In the genomic region with DNA sequence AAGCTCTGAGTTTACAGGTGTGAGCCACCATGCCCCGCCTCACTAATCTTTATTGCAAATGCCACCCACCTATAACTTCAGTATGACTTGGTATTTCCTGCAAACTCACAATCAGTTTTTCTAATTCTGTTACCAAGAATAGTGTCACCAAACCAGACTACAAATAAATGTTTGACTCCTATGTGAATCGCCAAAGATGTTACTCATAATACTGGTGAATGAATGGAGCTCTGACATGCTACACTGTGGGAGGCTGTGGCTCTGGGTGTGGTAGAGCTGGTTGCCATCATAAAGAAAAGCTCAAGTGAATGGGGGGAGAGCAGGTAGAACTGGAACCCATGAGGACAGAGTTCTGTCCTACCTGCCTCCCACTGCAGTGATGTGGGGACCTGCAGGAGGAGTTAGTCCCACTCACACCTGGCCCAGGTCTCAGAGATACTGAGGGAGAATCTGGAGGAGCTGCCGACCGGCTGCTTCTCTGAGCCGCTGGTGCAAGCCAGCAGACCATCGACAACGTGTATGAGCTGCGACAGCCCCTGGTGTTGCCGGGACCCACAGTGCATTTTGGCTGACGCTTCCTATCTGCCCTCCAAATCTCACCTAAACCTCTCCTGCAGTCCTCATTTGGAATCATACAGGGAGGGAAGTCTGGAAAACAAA, we compare ENCODE assay signal across 19 cellular contexts.
DNase-seq lines count a peak whose midpoint lies in the region; ATAC-seq and TF ChIP-seq lines count a peak whose summit lies in the region.
"Had no signal": no experiment of that assay in that cellular context is flagged by ENCODE, and none has a peak within 500 bp of the region (broad histone marks: within the 10 kb centered on the region; RNA-seq: fewer than 3 reads in every experiment).

No MANE protein-coding gene starts in this region.

- H3K4me2 ChIP-seq in GM23248 (ENCODE audit: unreplicated experiment): no peak overlapping the region
- H3K4me2 ChIP-seq: KMS-11 had no signal

- H3K4me1 ChIP-seq in GM23248 (ENCODE audit: insufficient read depth) (no peaks in the 10 kb centered on the region), foreskin keratinocyte (no peaks in the 10 kb centered on the region), SJCRH30 (no peaks in the 10 kb centered on the region; the same call in 1 of the 2 replicates)

- DNase-seq in activated T-cell treated with anti-CD3 and anti-CD28 coated beads for 48 hours (ENCODE audit: low read depth): peak; percentile 9
- DNase-seq in activated T-cell treated with anti-CD3 and anti-CD28 coated beads, Interleukin-2, amount 50 U/mL, for 48 hours: no peak
- peak; percentile 58 for DNase-seq in GM23248
- no peak for DNase-seq in T-helper 17 cell
- DNase-seq in foreskin keratinocyte: no peak
- DNase-seq in GDM1 (lab: John Stamatoyannopoulos, UW): no peak
- DNase-seq in SJCRH30: no peak
- DNase-seq: MM.1S, NCI-H1417, NCI-H1694, NCI-H2029 treated with DMSO at 0.1 percent for 48 hours, NCI-H526 treated with DMSO at 0.1 percent for 48 hours, SHP77 had no signal

- H3K27me3 ChIP-seq in GM23248 (replicated peaks; ENCODE audit: insufficient read depth) (no peaks in the 10 kb centered on the region), foreskin keratinocyte (peaks cover 5% of the 10 kb centered on the region), SJCRH30 (no peaks in the 10 kb centered on the region)

- H3K36me3 Mint-ChIP-seq in T-helper 17 cell (ENCODE audit: low read depth): no peaks in the 10 kb centered on the region
- H3K36me3 Mint-ChIP-seq: IgD-negative memory B cell had no signal

- no peak for TF ChIP-seq CTCF in foreskin keratinocyte (conservative IDR thresholded peaks at IDR 0.05)

- H3K4me3 ChIP-seq in GM23248 (no peak overlapping the region), SJCRH30 (no peak overlapping the region)
- H3K4me3 ChIP-seq: HAP-1 had no signal

- no peaks in the 10 kb centered on the region for H4K20me1 ChIP-seq in GM23248 (ENCODE audit: insufficient read depth)

- no peaks in the 10 kb centered on the region for H3K79me2 ChIP-seq in GM23248 (ENCODE audit: insufficient read depth)

- H3K27ac Mint-ChIP-seq in T-helper 17 cell: peak overlapping the region; percentile 4
- H3K27ac Mint-ChIP-seq: IgD-negative memory B cell had no signal

- H3K9me3 ChIP-seq in GM23248 (ENCODE audit: low read depth) (no peaks in the 10 kb centered on the region), T-helper 17 cell (ENCODE audit: control insufficient read depth, low read length, poor library complexity, severe bottlenecking) (no peaks in the 10 kb centered on the region), SJCRH30 (replicated peaks) (no peaks in the 10 kb centered on the region)
- H3K9me3 ChIP-seq: HAP-1 had no signal

- no peaks in the 10 kb centered on the region for H3K9me2 ChIP-seq in GM23248 (ENCODE audit: insufficient read depth)

- H3F3A ChIP-seq in GM23248 (ENCODE audit: insufficient read depth): no peaks in the 10 kb centered on the region

- H3K4me3 Mint-ChIP-seq in T-helper 17 cell: no peak overlapping the region
- H3K4me3 Mint-ChIP-seq: IgD-negative memory B cell had no signal

- no peak overlapping the region for H3K9ac ChIP-seq in GM23248
- H3K9ac ChIP-seq: KMS-11 had no signal

- H3K27ac ChIP-seq in GM23248 (no peak overlapping the region), foreskin keratinocyte (no peak overlapping the region), SJCRH30 (no peak overlapping the region)
- H3K27ac ChIP-seq: KMS-11, RWPE1 had no signal

- H3K4me1 Mint-ChIP-seq in T-helper 17 cell: peaks cover 8% of the 10 kb centered on the region
- H3K4me1 Mint-ChIP-seq: IgD-negative memory B cell had no signal

- WGBS in GM23248 (ENCODE audit: low coverage in 1 of 2, low lambda C conversion rate in 2 of 2, missing lambda C conversion rate in 2 of 2), 2 experiments: 86 to 88% methylated on average over 10 of the region's 10 CpGs

- in situ Hi-C loops in GM23248 (cut with MboI): loop anchor here (5.0 kb wide), 2 partner anchors 127 to 457 kb away; no protein-coding TSS in a partner anchor

- H3K36me3 ChIP-seq in GM23248 (ENCODE audit: low read depth) (no peaks in the 10 kb centered on the region), SJCRH30 (no peaks in the 10 kb centered on the region)
- H3K36me3 ChIP-seq: HAP-1 had no signal

- peaks cover 27% of the 10 kb centered on the region for H3K27me3 Mint-ChIP-seq in T-helper 17 cell

- H2AFZ ChIP-seq in GM23248: no peak overlapping the region

- no peak for ATAC-seq in T-helper 17 cell
- ATAC-seq in foreskin keratinocyte: peak; percentile 50
- no peak for ATAC-seq in HG02870 (IDR thresholded peaks at IDR 0.05; ENCODE audit: unreplicated experiment)
- ATAC-seq: Panc1 had no signal

Comparison
In these comparisons a context has a peak if more than half of its experiments do, and no peak if none do; other contexts are left out.
1. DNase-seq: peak in activated T-cell treated with anti-CD3 and anti-CD28 coated beads for 48 hours (single experiment) and GM23248 (single experiment); none in activated T-cell treated with anti-CD3 and anti-CD28 coated beads, Interleukin-2, amount 50 U/mL, for 48 hours (0 of 2), T-helper 17 cell (0 of 3), foreskin keratinocyte (0 of 2), GDM1 (single experiment) and SJCRH30 (0 of 2).